ENCODE assay signal across 8 cellular contexts in the genomic region with DNA sequence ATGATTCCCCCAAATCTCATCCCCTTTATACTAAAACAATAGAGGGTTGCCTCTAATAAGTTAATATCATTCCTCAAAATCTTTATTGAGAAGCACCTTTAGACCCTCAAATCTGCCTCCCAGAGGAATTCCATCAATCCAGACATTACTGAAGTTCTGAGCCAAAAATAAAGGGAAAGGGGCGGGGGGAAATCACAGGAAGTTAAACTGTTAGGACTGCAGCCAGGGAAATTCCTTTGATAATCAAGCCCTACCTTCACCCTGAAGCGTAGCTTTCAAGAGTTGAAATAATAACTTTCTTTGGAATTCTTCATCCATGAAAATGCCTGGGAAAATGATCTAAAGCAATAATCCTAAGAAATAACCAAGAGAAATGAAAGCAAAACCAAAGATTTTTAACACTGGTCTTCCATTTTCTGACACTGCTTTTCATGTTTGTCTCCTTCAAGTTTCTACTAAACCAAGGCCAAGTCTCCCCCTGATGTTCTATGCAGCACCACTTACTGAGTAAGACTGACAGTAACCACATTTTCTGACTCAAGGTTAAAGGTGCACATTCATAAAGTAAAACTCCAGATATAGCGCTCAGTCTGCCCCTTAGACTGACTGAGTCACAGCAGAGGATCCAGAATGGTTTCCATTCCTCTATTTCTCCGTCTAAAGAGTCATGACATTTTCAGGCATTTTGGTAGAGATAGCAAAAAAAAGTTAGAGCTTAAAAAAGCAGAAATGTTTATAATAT.
DNase-seq lines count a peak whose midpoint lies in the region; ATAC-seq, FAIRE-seq and TF ChIP-seq lines count a peak whose summit lies in the region.

No MANE protein-coding gene starts in this region.

- H3K9me1 ChIP-seq in keratinocyte (ENCODE audit: control insufficient read depth, extremely low read depth, insufficient read depth, low read length): no peaks in the 10 kb centered on the region

- H3K4me3 Mint-ChIP-seq in activated T-cell treated with anti-CD3 and anti-CD28 coated beads, Interleukin-2, amount 50 U/mL, for 72 hours: peak overlapping the region; percentile 13 to 38
- peak overlapping the region; percentile 61 for H3K4me3 Mint-ChIP-seq in activated B cell treated with CpG ODN at 0.5 μM for 24 hours
- H3K4me3 Mint-ChIP-seq in activated CD8-positive, alpha-beta memory T cell treated with anti-CD3 and anti-CD28 coated beads, Interleukin-2, amount 10 ng/mL, durations not matched to agents 7 days and 5 days: no peak overlapping the region

- H2AFZ ChIP-seq in keratinocyte (ENCODE audit: control insufficient read depth, low read length): peak overlapping the region; percentile 70

- H3K9me3 ChIP-seq in keratinocyte (ENCODE audit: control insufficient read depth, low read depth, low read length) (no peaks in the 10 kb centered on the region), upper lobe of left lung (no peaks in the 10 kb centered on the region)

- no peaks in the 10 kb centered on the region for H4K20me1 ChIP-seq in keratinocyte (ENCODE audit: control insufficient read depth, extremely low read depth, insufficient read depth, low read length)

- peaks cover 15% of the 10 kb centered on the region for H3K27me3 Mint-ChIP-seq in activated T-cell treated with anti-CD3 and anti-CD28 coated beads, Interleukin-2, amount 50 U/mL, for 72 hours (ENCODE audit: low read depth)
- no peaks in the 10 kb centered on the region for H3K27me3 Mint-ChIP-seq in activated B cell treated with CpG ODN at 0.5 μM for 24 hours
- no peaks in the 10 kb centered on the region for H3K27me3 Mint-ChIP-seq in activated CD8-positive, alpha-beta memory T cell treated with anti-CD3 and anti-CD28 coated beads, Interleukin-2, amount 10 ng/mL, durations not matched to agents 7 days and 5 days

- peaks cover 19% of the 10 kb centered on the region for H3K4me1 ChIP-seq in keratinocyte (ENCODE audit: control insufficient read depth, extremely low read depth, insufficient read depth, low read length)
- H3K4me1 ChIP-seq in upper lobe of left lung: peaks cover 0 to 7% (median 0%) of the 10 kb centered on the region in 4 donors

- peak overlapping the region; percentile 19 for H3K9ac ChIP-seq in keratinocyte (ENCODE audit: control insufficient read depth, extremely low read depth, insufficient read depth, low read length)

- H3K36me3 ChIP-seq in keratinocyte (ENCODE audit: control insufficient read depth in 2 of 2, extremely low read depth in 1 of 2, insufficient read depth in 2 of 2, low read length in 2 of 2) (no peaks in the 10 kb centered on the region), upper lobe of left lung (no peaks in the 10 kb centered on the region)

- dilution Hi-C loops in keratinocyte (cut with MboI; ENCODE audit: extremely low pct_ligation_motif_present, low sequenced_read_pairs): no loop called here

- TF ChIP-seq CTCF in activated B cell treated with CpG ODN at 0.5 μM for 24 hours (IDR thresholded peaks at IDR 0.05) (no peak), keratinocyte (optimal IDR thresholded peaks at IDR 0.05 in 1 of 3, IDR thresholded peaks at IDR 0.05 in 1 of 3, conservative IDR thresholded peaks at IDR 0.05 in 1 of 3; ENCODE audit: extremely low read depth in 1 of 3, insufficient read depth in 2 of 3, low read length in 3 of 3) (no peak), upper lobe of left lung (IDR thresholded peaks at IDR 0.05) (no peak)

- ATAC-seq in activated T-cell treated with anti-CD3 and anti-CD28 coated beads, Interleukin-2, amount 50 U/mL, for 72 hours (replicated peaks in 1 of 2): peak; percentile 100
- peak; percentile 79 for ATAC-seq in HG03097 (IDR thresholded peaks at IDR 0.05; ENCODE audit: low FRiP score, unreplicated experiment)
- peak; percentile 82 for ATAC-seq in activated B cell treated with CpG ODN at 0.5 μM for 24 hours (ENCODE audit: low read depth)
- peak in 1 of 2 donors; percentile 60 for ATAC-seq in upper lobe of left lung (ENCODE audit: low FRiP score in 2 of 2)
- no peak for ATAC-seq in activated CD8-positive, alpha-beta memory T cell treated with anti-CD3 and anti-CD28 coated beads, Interleukin-2, amount 10 ng/mL, durations not matched to agents 7 days and 5 days

- DNase-seq in activated T-cell treated with anti-CD3 and anti-CD28 coated beads, Interleukin-2, amount 50 U/mL, for 72 hours: peak in 1 of 2 donors; percentile 28
- no peak for DNase-seq in activated T-cell treated with anti-CD3 and anti-CD28 coated beads, Interleukin-2, amount 50 U/mL, for 1 hour
- DNase-seq in activated B cell treated with CpG ODN at 0.5 μM for 24 hours (no peak), keratinocyte (ENCODE audit: low read depth, low spot score) (peak; percentile 4), upper lobe of left lung (no peak)
- DNase-seq in stimulated activated CD4-positive, alpha-beta T cell treated with anti-CD3 and anti-CD28 coated beads, Interleukin-1b, Interleukin-23, amount 100 ng/mL, for 48 hours: no peak
- no peak for DNase-seq in activated CD8-positive, alpha-beta memory T cell treated with anti-CD3 and anti-CD28 coated beads, Interleukin-2, amount 10 ng/mL, durations not matched to agents 7 days and 5 days

- peak overlapping the region in 1 of 3 experiments; percentile 49 for H3K4me3 ChIP-seq in keratinocyte (ENCODE audit: control insufficient read depth in 2 of 3, extremely low read depth in 1 of 3, insufficient read depth in 2 of 3, low read depth in 1 of 3, low read length in 3 of 3)
- peak overlapping the region in 2 of 4 donors; percentile 21 to 32 for H3K4me3 ChIP-seq in upper lobe of left lung

- no peaks in the 10 kb centered on the region for H3K9me3 Mint-ChIP-seq in activated T-cell treated with anti-CD3 and anti-CD28 coated beads, Interleukin-2, amount 50 U/mL, for 72 hours
- H3K9me3 Mint-ChIP-seq in activated B cell treated with CpG ODN at 0.5 μM for 24 hours: no peaks in the 10 kb centered on the region
- H3K9me3 Mint-ChIP-seq in activated CD8-positive, alpha-beta memory T cell treated with anti-CD3 and anti-CD28 coated beads, Interleukin-2, amount 10 ng/mL, durations not matched to agents 7 days and 5 days (ENCODE audit: low read depth): peaks cover 2% of the 10 kb centered on the region

- FAIRE-seq in keratinocyte (lab: Jason Lieb, UNC): peak; percentile 88

- H3K4me2 ChIP-seq in keratinocyte (ENCODE audit: control insufficient read depth, extremely low read depth, insufficient read depth, low read depth, low read length): peak overlapping the region; percentile 83

- no peak for TF ChIP-seq EP300 in upper lobe of left lung (IDR thresholded peaks at IDR 0.05)

- H3K27me3 ChIP-seq in keratinocyte (ENCODE audit: control insufficient read depth, extremely low read depth, insufficient read depth, low read length): no peaks in the 10 kb centered on the region
- no peaks in the 10 kb centered on the region for H3K27me3 ChIP-seq in upper lobe of left lung

- H3K36me3 Mint-ChIP-seq in activated T-cell treated with anti-CD3 and anti-CD28 coated beads, Interleukin-2, amount 50 U/mL, for 72 hours (ENCODE audit: insufficient read depth in 2 of 2): no peaks in the 10 kb centered on the region
- H3K36me3 Mint-ChIP-seq in activated B cell treated with CpG ODN at 0.5 μM for 24 hours (ENCODE audit: low read depth): no peaks in the 10 kb centered on the region
- H3K36me3 Mint-ChIP-seq in activated CD8-positive, alpha-beta memory T cell treated with anti-CD3 and anti-CD28 coated beads, Interleukin-2, amount 10 ng/mL, durations not matched to agents 7 days and 5 days: no peaks in the 10 kb centered on the region

- H3K27ac ChIP-seq in keratinocyte (ENCODE audit: control insufficient read depth, insufficient read depth, low read length) (peak overlapping the region; percentile 25), upper lobe of left lung (peak overlapping the region; percentile 74 to 85 (median 79))

- intact Hi-C loops in activated B cell treated with CpG ODN at 0.5 μM for 24 hours (cut with micrococcal nuclease): loop anchor here (1.0 to 5.0 kb wide), 3 partner anchors 33 to 89 kb away; partner anchors contain the start of gene TCF4

- no peak for TF ChIP-seq POLR2A in upper lobe of left lung (IDR thresholded peaks at IDR 0.05)

- no peaks in the 10 kb centered on the region for H3K79me2 ChIP-seq in keratinocyte (ENCODE audit: control insufficient read depth, insufficient read depth, low read length)

- POLR2A ChIA-PET in activated B cell treated with CpG ODN at 0.5 μM for 24 hours (lab: Charles Lee): interaction anchor here (0.6 to 2.0 kb wide), 8 partner anchors 15 to 565 kb away, joined by 3 to 6 read pairs (median 4); no protein-coding TSS in a partner anchor

- no peak overlapping the region for H3K27ac Mint-ChIP-seq in activated T-cell treated with anti-CD3 and anti-CD28 coated beads, Interleukin-2, amount 50 U/mL, for 72 hours
- H3K27ac Mint-ChIP-seq in activated B cell treated with CpG ODN at 0.5 μM for 24 hours: peak overlapping the region; percentile 68
- no peak overlapping the region for H3K27ac Mint-ChIP-seq in activated CD8-positive, alpha-beta memory T cell treated with anti-CD3 and anti-CD28 coated beads, Interleukin-2, amount 10 ng/mL, durations not matched to agents 7 days and 5 days

- H3K4me1 Mint-ChIP-seq in activated T-cell treated with anti-CD3 and anti-CD28 coated beads, Interleukin-2, amount 50 U/mL, for 72 hours (ENCODE audit: low read depth): peaks cover 11% of the 10 kb centered on the region
- H3K4me1 Mint-ChIP-seq in activated B cell treated with CpG ODN at 0.5 μM for 24 hours: peaks cover 56% of the 10 kb centered on the region
- no peaks in the 10 kb centered on the region for H3K4me1 Mint-ChIP-seq in activated CD8-positive, alpha-beta memory T cell treated with anti-CD3 and anti-CD28 coated beads, Interleukin-2, amount 10 ng/mL, durations not matched to agents 7 days and 5 days

- WGBS in upper lobe of left lung, 2 donors: 34 to 36% methylated on average over 4 of the region's 4 CpGs

- CTCF ChIA-PET in activated B cell treated with CpG ODN at 0.5 μM for 24 hours (lab: Charles Lee): no interaction called here
- CTCF ChIA-PET in activated CD8-positive, alpha-beta memory T cell treated with anti-CD3 and anti-CD28 coated beads, Interleukin-2, amount 10 ng/mL, durations not matched to agents 7 days and 5 days (lab: Charles Lee): no interaction called here
